ENCODE assay signal across 14 cellular contexts in the genomic region with DNA sequence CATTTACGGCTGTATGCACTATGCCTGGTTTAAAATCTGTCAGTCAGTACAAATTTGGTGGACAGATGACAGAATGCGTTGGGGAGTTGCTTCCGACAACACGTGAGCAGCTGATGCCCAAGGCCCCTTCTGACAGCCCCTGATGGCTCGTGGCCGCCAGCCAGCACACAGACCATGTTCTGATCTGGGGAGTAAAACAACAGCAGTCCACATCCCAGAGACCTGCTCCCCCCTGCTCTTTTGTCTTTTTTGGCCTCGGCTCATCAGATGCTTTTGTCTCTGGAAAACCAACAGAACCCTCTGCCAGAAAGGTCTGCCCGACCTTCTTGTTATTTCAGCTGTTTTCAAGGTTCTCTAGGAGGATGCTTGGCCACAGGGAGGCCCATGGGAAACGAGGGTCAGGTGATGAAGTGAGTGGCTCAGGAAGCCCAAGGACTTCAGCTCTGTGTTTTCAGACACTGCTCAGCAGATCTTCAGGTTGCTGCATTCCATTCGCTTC. TPM values are rescaled to one million over a fixed set of nuclear protein-coding genes. Genes with fewer than 3 reads are reported as not detected.
DNase-seq lines count a peak whose midpoint lies in the region; TF ChIP-seq lines count a peak whose summit lies in the region.
"Had no signal": no experiment of that assay in that cellular context is flagged by ENCODE, and none has a peak within 500 bp of the region (broad histone marks: within the 10 kb centered on the region; RNA-seq: fewer than 3 reads in every experiment).

No MANE protein-coding gene starts in this region.

- H3K4me3 ChIP-seq in Loucy (ENCODE audit: low read length, poor library complexity, severe bottlenecking) (no peak overlapping the region), trophoblast cell (ENCODE audit: low read depth, low read length) (no peak overlapping the region)
- H3K4me3 ChIP-seq: tibial artery had no signal

- no peaks in the 10 kb centered on the region for H3F3A ChIP-seq in Loucy (ENCODE audit: low read depth)

- H4K91ac ChIP-seq in trophoblast cell (ENCODE audit: low read depth, low read length): peak overlapping the region; percentile 85

- H3K4me1 ChIP-seq in Loucy (ENCODE audit: insufficient read depth, low read length, poor library complexity, severe bottlenecking) (peaks cover 13% of the 10 kb centered on the region), trophoblast cell (ENCODE audit: control insufficient read depth in 1 of 2, insufficient read depth in 2 of 2, low read length in 2 of 2) (peaks cover 15 to 21% of the 10 kb centered on the region in 2 experiments)
- H3K4me1 ChIP-seq: tibial artery had no signal

- no CpG with 5 or more reads among the region's 10 CpGs for WGBS in trophoblast cell (ENCODE audit: extremely low coverage, insufficient coverage, insufficient read length)

- H3K14ac ChIP-seq in trophoblast cell (ENCODE audit: low read length): peak overlapping the region; percentile 40

- peak overlapping the region; percentile 26 for H2BK5ac ChIP-seq in trophoblast cell (ENCODE audit: low read depth, low read length, poor library complexity)

- DNase-seq in NCI-H446 treated with DMSO at 0.1 percent for 48 hours (lab: John Stamatoyannopoulos, UW) (peak; percentile 15), dermis blood vessel endothelial cell (peak; percentile 92), trophoblast cell (peak in 1 of 2 donors; percentile 25), SK-N-DZ (ENCODE audit: low spot score) (no peak), HuH-7 (ENCODE audit: low spot score) (no peak), T-helper 1 cell (no peak), HT-29 (ENCODE audit: low spot score) (no peak)
- DNase-seq: activated CD8-positive, alpha-beta memory T cell treated with anti-CD3 and anti-CD28 coated beads for 24 hours; CD8-positive, alpha-beta T cell; natural killer cell; PC-3; stimulated activated CD4-positive, alpha-beta T cell treated with anti-CD3 and anti-CD28 coated beads, Interleukin-12 subunit alpha, Interleukin-12 subunit beta, amount 100 ng/mL, for 4 hours; tibial artery had no signal

- no peaks in the 10 kb centered on the region for H3K9me3 ChIP-seq in Loucy (ENCODE audit: insufficient read depth, low read depth, low read length)
- H3K9me3 ChIP-seq in trophoblast cell (ENCODE audit: insufficient read depth, low read depth, low read length): no peaks in the 10 kb centered on the region
- H3K9me3 ChIP-seq: tibial artery had no signal

- peak overlapping the region; percentile 66 for H2AK5ac ChIP-seq in trophoblast cell (ENCODE audit: low read length)

- peak overlapping the region; percentile 42 for H4K8ac ChIP-seq in trophoblast cell (ENCODE audit: low read depth, low read length)

- no peaks in the 10 kb centered on the region for H4K20me1 ChIP-seq in Loucy (ENCODE audit: insufficient read depth, low read length, poor library complexity, severe bottlenecking)

- H2BK12ac ChIP-seq in trophoblast cell (ENCODE audit: low read length): peak overlapping the region; percentile 78

- H3K23ac ChIP-seq in trophoblast cell (ENCODE audit: low read length): no peak overlapping the region

- H2AFZ ChIP-seq in Loucy (ENCODE audit: low read length): peak overlapping the region; percentile 61; the same call in 1 of the 2 replicates
- H2AFZ ChIP-seq in trophoblast cell (ENCODE audit: insufficient read depth, low read length, poor library complexity): no peak overlapping the region

- no peak overlapping the region for H4K12ac ChIP-seq in trophoblast cell (ENCODE audit: low read depth, low read length)

- H2BK120ac ChIP-seq in trophoblast cell (ENCODE audit: insufficient read depth, low read length, poor library complexity): peak overlapping the region; percentile 83

- H3K9ac ChIP-seq in Loucy (ENCODE audit: low read depth, low read length, poor library complexity, severe bottlenecking) (no peak overlapping the region), trophoblast cell (ENCODE audit: low read length) (no peak overlapping the region)

- peak overlapping the region; percentile 86 for H3K27ac ChIP-seq in trophoblast cell (ENCODE audit: low read depth, low read length)
- H3K27ac ChIP-seq: tibial artery had no signal

- peaks cover 13% of the 10 kb centered on the region for H3K79me1 ChIP-seq in trophoblast cell (ENCODE audit: low read length)

- no peaks in the 10 kb centered on the region for H3K9me2 ChIP-seq in Loucy (replicated peaks; ENCODE audit: low read depth, low read length)

- no peak overlapping the region for H3K4ac ChIP-seq in trophoblast cell (ENCODE audit: low read depth, low read length)

- H3K27me3 ChIP-seq in Loucy (ENCODE audit: insufficient read depth, low read length, poor library complexity, severe bottlenecking): no peaks in the 10 kb centered on the region
- no peaks in the 10 kb centered on the region for H3K27me3 ChIP-seq in trophoblast cell (ENCODE audit: insufficient read depth, low read length)
- H3K27me3 ChIP-seq: tibial artery had no signal

- no peak for TF ChIP-seq CTCF in Loucy (conservative IDR thresholded peaks at IDR 0.05; ENCODE audit: low read length)

- H3K79me2 ChIP-seq in Loucy (ENCODE audit: insufficient read depth, low read length): no peaks in the 10 kb centered on the region
- no peaks in the 10 kb centered on the region for H3K79me2 ChIP-seq in trophoblast cell (ENCODE audit: control insufficient read depth, insufficient read depth, low read length, poor library complexity)

- H3K4me2 ChIP-seq in Loucy (ENCODE audit: low read depth, low read length, poor library complexity, severe bottlenecking) (no peak overlapping the region), trophoblast cell (ENCODE audit: low read length) (no peak overlapping the region)

- H3K36me3 ChIP-seq in Loucy (ENCODE audit: insufficient read depth, low read length) (no peaks in the 10 kb centered on the region), trophoblast cell (ENCODE audit: control insufficient read depth in 1 of 2, insufficient read depth in 2 of 2, low read length in 2 of 2) (no peaks in the 10 kb centered on the region)
- H3K36me3 ChIP-seq: tibial artery had no signal

- H3K18ac ChIP-seq in trophoblast cell (ENCODE audit: low read length): peak overlapping the region; percentile 62

RNA-seq across cellular contexts. Expression of a gene that starts 10.8 kb away (rescaled TPM):
- total RNA-seq in dermis blood vessel endothelial cell: 3.7 and 5.1 TPM in 2 replicates
- polyA plus RNA-seq in trophoblast cell (2013): 2.8 and 3.0 TPM in 2 replicates
- polyA plus RNA-seq in SK-N-DZ (2014; cell fraction: cytosol; rRNA removed): 3.4 and 6.3 TPM in 2 replicates
- 7.8 and 9.5 TPM in 2 replicates for polyA plus RNA-seq in SK-N-DZ (2014; cell fraction: nucleus; rRNA removed)
- total RNA-seq in HT-29 (2014; rRNA removed; shearing (Covaris generic)): 2.0 and 2.1 TPM in 2 replicates

RNA-seq across cellular contexts. Expression of a gene that starts 11.2 kb away (rescaled TPM):
- total RNA-seq in dermis blood vessel endothelial cell: 1.5 TPM in 2 replicates
- 10.7 and 11.1 TPM in 2 replicates for polyA plus RNA-seq in trophoblast cell (2013)
- polyA plus RNA-seq in SK-N-DZ (2014; cell fraction: cytosol; rRNA removed): 0.23 and 0.46 TPM in 2 replicates
- polyA plus RNA-seq in SK-N-DZ (2014; cell fraction: nucleus; rRNA removed): 0.35 and 0.38 TPM in 2 replicates
- total RNA-seq in HT-29 (2014; rRNA removed; shearing (Covaris generic)): 1.3 TPM in 1 of 2 replicates, not detected in the other

RNA-seq across cellular contexts. Expression of a gene that starts 54.3 kb away (rescaled TPM):
- total RNA-seq in dermis blood vessel endothelial cell: 41.8 and 43.9 TPM in 2 replicates
- polyA plus RNA-seq in trophoblast cell (2013): 102 and 110 TPM in 2 replicates
- 122 and 134 TPM in 2 replicates for polyA plus RNA-seq in SK-N-DZ (2014; cell fraction: cytosol; rRNA removed)
- polyA plus RNA-seq in SK-N-DZ (2014; cell fraction: nucleus; rRNA removed): 113 and 125 TPM in 2 replicates
- total RNA-seq in HT-29 (2014; rRNA removed; shearing (Covaris generic)): 12.4 and 20.0 TPM in 2 replicates

Comparison
In these comparisons a context has a peak if more than half of its experiments do, and no peak if none do; other contexts are left out.
1. DNase-seq: peak in NCI-H446 treated with DMSO at 0.1 percent for 48 hours (single experiment) and dermis blood vessel endothelial cell (single experiment); none in SK-N-DZ (single experiment), HuH-7 (single experiment), T-helper 1 cell (0 of 5) and HT-29 (single experiment).